Comparison of ENCODE assay signal across 8 cellular contexts in genomic region chr1:179080866-179081695, GRCh38. TPM values are rescaled to one million over a fixed set of nuclear protein-coding genes. Genes with fewer than 3 reads are reported as not detected.
DNase-seq lines count a peak whose midpoint lies in the region; ATAC-seq and TF ChIP-seq lines count a peak whose summit lies in the region.

No MANE protein-coding gene starts in this region.

- H2AFZ ChIP-seq in mammary epithelial cell (ENCODE audit: low read depth, low read length) = peak overlapping the region; percentile 92

- H3K9me3 ChIP-seq in mammary epithelial cell (replicated peaks; ENCODE audit: insufficient read depth, low read length) = no peaks in the 10 kb centered on the region
- no peaks in the 10 kb centered on the region for H3K9me3 ChIP-seq in thoracic aorta

- H3K36me3 ChIP-seq in mammary epithelial cell (ENCODE audit: insufficient read depth, low read length) = no peaks in the 10 kb centered on the region
- H3K36me3 ChIP-seq in mesendoderm (ENCODE audit: control insufficient read depth, insufficient read depth, low read length) = no peaks in the 10 kb centered on the region
- no peaks in the 10 kb centered on the region for H3K36me3 ChIP-seq in thoracic aorta

- no peak overlapping the region for H2AK5ac ChIP-seq in mesendoderm (ENCODE audit: low read length)

- H3K9ac ChIP-seq in mammary epithelial cell (ENCODE audit: insufficient read depth, low read length) (peak overlapping the region; percentile 76), mesendoderm (ENCODE audit: low read length) (peak overlapping the region; percentile 47)

- H3K4me2 ChIP-seq in mammary epithelial cell (ENCODE audit: insufficient read depth, low read depth, low read length) (peak overlapping the region; percentile 88), mesendoderm (ENCODE audit: low read length) (peak overlapping the region; percentile 84)

- intact Hi-C loops in mammary epithelial cell (cut with micrococcal nuclease) = loop anchor here (1.0 to 5.0 kb wide), 3 partner anchors 54 to 309 kb away; partner anchors contain the start of gene FAM20B

- 57% methylated on average over 16 of the region's 18 CpGs for WGBS in mammary epithelial cell (ENCODE audit: low coverage, missing lambda C conversion rate)
- no CpG with 5 or more reads among the region's 18 CpGs for WGBS in mesendoderm (ENCODE audit: extremely low coverage, insufficient coverage, low lambda C conversion rate)

- H4K20me1 ChIP-seq in mammary epithelial cell (ENCODE audit: insufficient read depth, low read length) = no peaks in the 10 kb centered on the region

- DNase-seq in AG09309 (ENCODE audit: low read depth) = no peak
- DNase-seq in NOMO-1 treated with dmso at 0.1 percent for 144 hours (lab: John Stamatoyannopoulos, UW; ENCODE audit: unreplicated experiment) = peak; percentile 49
- DNase-seq in mammary epithelial cell = no peak
- no peak for DNase-seq in mesendoderm
- no peak for DNase-seq in thoracic aorta (ENCODE audit: low spot score)
- no peak for DNase-seq in HK-2 (ENCODE audit: unreplicated experiment)
- DNase-seq in HuH-7.5 (ENCODE audit: low spot score) = no peak

- H3K4me1 ChIP-seq in mammary epithelial cell (ENCODE audit: insufficient read depth, low read length) (peaks cover 5% of the 10 kb centered on the region), mesendoderm (ENCODE audit: control insufficient read depth, low read depth, low read length) (peaks cover 2% of the 10 kb centered on the region), thoracic aorta (ENCODE audit: control insufficient read depth in 1 of 2, low read depth in 2 of 2) (peaks cover 0 to 18% of the 10 kb centered on the region in 2 donors)

- H3K4me3 ChIP-seq in AG09309 (ENCODE audit: control insufficient read depth, low read depth, low read length) = peak overlapping the region; percentile 88
- peak overlapping the region; percentile 56 to 91 (median 84) for H3K4me3 ChIP-seq in mammary epithelial cell (replicated peaks in 1 of 3; ENCODE audit: insufficient read depth in 1 of 3, low read depth in 2 of 3, low read length in 3 of 3)
- H3K4me3 ChIP-seq in mesendoderm (ENCODE audit: low read length) = no peak overlapping the region
- peak overlapping the region; percentile 74 for H3K4me3 ChIP-seq in thoracic aorta

- H2BK15ac ChIP-seq in mesendoderm (replicated peaks; ENCODE audit: low read depth) = no peak overlapping the region

- no peak overlapping the region for H2BK5ac ChIP-seq in mesendoderm (ENCODE audit: low read length)

- CTCF ChIA-PET in mammary epithelial cell (lab: Charles Lee; ENCODE audit: low non-redundant PET) = no interaction called here

- H3K27me3 ChIP-seq in mammary epithelial cell (ENCODE audit: insufficient read depth, low read length) = no peaks in the 10 kb centered on the region
- no peaks in the 10 kb centered on the region for H3K27me3 ChIP-seq in mesendoderm (ENCODE audit: insufficient read depth, low read length, poor library complexity)
- no peaks in the 10 kb centered on the region for H3K27me3 ChIP-seq in thoracic aorta (replicated peaks; ENCODE audit: insufficient read depth)

- dilution Hi-C loops in mammary epithelial cell (cut with HindIII; ENCODE audit: low sequenced_read_pairs) = no loop called here

- no peak overlapping the region for H3K23ac ChIP-seq in mesendoderm (ENCODE audit: low read length)

- ATAC-seq in GM19351 (IDR thresholded peaks at IDR 0.05; ENCODE audit: unreplicated experiment) (peak; percentile 11), thoracic aorta (ENCODE audit: insufficient number of reproducible peaks, low FRiP score, low read depth) (no peak)

- no peak overlapping the region for H4K5ac ChIP-seq in mesendoderm (ENCODE audit: low read length)

- H2BK120ac ChIP-seq in mesendoderm (ENCODE audit: low read depth, low read length) = no peak overlapping the region

- H3K79me2 ChIP-seq in mammary epithelial cell (ENCODE audit: insufficient read depth, low read length) (peaks cover 35% of the 10 kb centered on the region), mesendoderm (ENCODE audit: control insufficient read depth, insufficient read depth, low read length) (no peaks in the 10 kb centered on the region)

- H3K79me1 ChIP-seq in mesendoderm (ENCODE audit: low read length) = peaks cover 8% of the 10 kb centered on the region

- no peak overlapping the region for H3K18ac ChIP-seq in mesendoderm (ENCODE audit: low read length)

- BruUV-seq in mammary epithelial cell (replicated peaks; lab: Mats Ljungman, UMichigan) = no TSS peak

- in situ Hi-C loops in mammary epithelial cell (cut with MboI; ENCODE audit: low sequenced_read_pairs in 2 of 2) = loop anchor here (10.0 to 25.0 kb wide), 2 partner anchors 281 to 284 kb away; partner anchors contain the start of gene AXDND1 (in 2 of the 2)

- TF ChIP-seq CTCF in AG09309 (IDR thresholded peaks at IDR 0.05; ENCODE audit: control insufficient read depth, insufficient read depth, low read depth, low read length, missing control alignments) = no peak
- no peak for TF ChIP-seq CTCF in mammary epithelial cell (conservative IDR thresholded peaks at IDR 0.05 in 1 of 2, IDR thresholded peaks at IDR 0.05 in 1 of 2; ENCODE audit: extremely low read depth in 1 of 2, insufficient read depth in 1 of 2, low read depth in 1 of 2, low read length in 2 of 2)
- TF ChIP-seq CTCF in thoracic aorta (IDR thresholded peaks at IDR 0.05) = no peak

- no peak overlapping the region for H4K8ac ChIP-seq in mesendoderm (ENCODE audit: low read depth, low read length)

- no peak overlapping the region for H3K4ac ChIP-seq in mesendoderm (ENCODE audit: low read depth, low read length)

- H3K27ac ChIP-seq in mammary epithelial cell (ENCODE audit: insufficient read depth, low read depth, low read length) (peak overlapping the region; percentile 42), mesendoderm (ENCODE audit: low read depth, low read length) (peak overlapping the region; percentile 13), thoracic aorta (peak overlapping the region; percentile 72 to 84)

- peak overlapping the region; percentile 84 for H3K56ac ChIP-seq in mesendoderm (ENCODE audit: low read length)

RNA-seq across cellular contexts. Expression of gene TOR3A, which starts 0.8 kb away (rescaled TPM):
- total RNA-seq in mammary epithelial cell (10 to 100 TPM; 33.5 to 38.0 TPM), thoracic aorta (10 to 100 TPM; 37.4 to 69.2 TPM)
- 34.9 TPM for polyA plus RNA-seq in mammary epithelial cell
- polyA minus RNA-seq in mammary epithelial cell = 96.3 TPM
- 16.7 TPM for polyA plus RNA-seq in mesendoderm (2013, experiment 1 of 2)
- polyA plus RNA-seq in mesendoderm (2013, experiment 2 of 2) = 15.2 TPM

RNA-seq across cellular contexts. Expression of gene FAM20B, which starts 55.4 kb away (rescaled TPM):
- total RNA-seq in mammary epithelial cell = 10 to 100 TPM; 36.8 to 44.3 TPM
- polyA plus RNA-seq in mammary epithelial cell = 18.8 TPM
- polyA minus RNA-seq in mammary epithelial cell = 33.1 TPM
- polyA plus RNA-seq in mesendoderm (2013, experiment 1 of 2) = 20.1 TPM
- 19.7 TPM for polyA plus RNA-seq in mesendoderm (2013, experiment 2 of 2)
- 10 to 100 TPM; 37.2 to 44.9 TPM for total RNA-seq in thoracic aorta

Comparison
In these comparisons a context has a peak if more than half of its experiments do, and no peak if none do; other contexts are left out.
1. H3K27ac ChIP-seq: peak in every context shown above with its lines; median percentile 78 in thoracic aorta; 42 in mammary epithelial cell; 13 in mesendoderm.